ENCODE assay signal across 10 cellular contexts in genomic region chr11:46520971-46521745, GRCh38.
DNase-seq lines count a peak whose midpoint lies in the region; ATAC-seq, FAIRE-seq and TF ChIP-seq lines count a peak whose summit lies in the region.
"Had no signal": no experiment of that assay in that cellular context is flagged by ENCODE, and none has a peak within 500 bp of the region (broad histone marks: within the 10 kb centered on the region; RNA-seq: fewer than 3 reads in every experiment).

No MANE protein-coding gene starts in this region.

- no peak overlapping the region for H2AFZ ChIP-seq in KMS-11 (ENCODE audit: low read depth)
- H2AFZ ChIP-seq in keratinocyte (ENCODE audit: control insufficient read depth, low read length): no peak overlapping the region

- peak overlapping the region in 1 of 5 experiments; percentile 18 for H3K4me3 Mint-ChIP-seq in brain

- DNase-seq in keratinocyte (ENCODE audit: low read depth, low spot score) (no peak), NCI-H524 (lab: John Stamatoyannopoulos, UW) (no peak)
- DNase-seq: activated effector memory CD4-positive, alpha-beta T cell treated with anti-CD3 and anti-CD28 coated beads, Interleukin-2, amount 50 U/mL, for 16 hours had no signal

- H3K27me3 ChIP-seq in BLaER1 treated with 17β-estradiol and CSF1 and Interleukin-3, amounts not matched to agents 10 nM and 100 nM: no peaks in the 10 kb centered on the region
- H3K27me3 ChIP-seq in KMS-11 (ENCODE audit: insufficient read depth, low read depth) (no peaks in the 10 kb centered on the region), keratinocyte (ENCODE audit: control insufficient read depth, extremely low read depth, insufficient read depth, low read length) (no peaks in the 10 kb centered on the region)

- H3K27ac Mint-ChIP-seq in brain: peak overlapping the region in 3 of 5 experiments; percentile 30 to 85 (median 75)

- no peaks in the 10 kb centered on the region for H3K27me3 Mint-ChIP-seq in brain

- TF ChIP-seq CTCF in KMS-11 (conservative IDR thresholded peaks at IDR 0.05; ENCODE audit: low read depth, low read length) (no peak), brain (conservative IDR thresholded peaks at IDR 0.05) (no peak), keratinocyte (optimal IDR thresholded peaks at IDR 0.05 in 1 of 3, IDR thresholded peaks at IDR 0.05 in 1 of 3, conservative IDR thresholded peaks at IDR 0.05 in 1 of 3; ENCODE audit: extremely low read depth in 1 of 3, insufficient read depth in 2 of 3, low read length in 3 of 3) (no peak)

- H3K36me3 ChIP-seq in BLaER1 treated with 17β-estradiol and CSF1 and Interleukin-3, amounts not matched to agents 10 nM and 100 nM: peaks cover 4 to 26% (median 15%) of the 10 kb centered on the region in 11 experiments; a peak in 13 of 22 replicates
- H3K36me3 ChIP-seq in KMS-11 (ENCODE audit: insufficient read depth): no peaks in the 10 kb centered on the region
- H3K36me3 ChIP-seq in keratinocyte (ENCODE audit: control insufficient read depth in 2 of 2, extremely low read depth in 1 of 2, insufficient read depth in 2 of 2, low read length in 2 of 2): no peaks in the 10 kb centered on the region

- H3K79me2 ChIP-seq in KMS-11 (ENCODE audit: insufficient read depth, low read depth) (peaks cover 34% of the 10 kb centered on the region; the same call in 1 of the 2 replicates), keratinocyte (ENCODE audit: control insufficient read depth, insufficient read depth, low read length) (peaks cover 59% of the 10 kb centered on the region)

- H3K4me2 ChIP-seq in BLaER1 treated with 17β-estradiol and CSF1 and Interleukin-3, amounts not matched to agents 10 nM and 100 nM: peak overlapping the region; percentile 25 to 74 (median 63)
- H3K4me2 ChIP-seq in KMS-11: peak overlapping the region; percentile 3; the same call in 1 of the 2 replicates
- peak overlapping the region; percentile 55 for H3K4me2 ChIP-seq in keratinocyte (ENCODE audit: control insufficient read depth, extremely low read depth, insufficient read depth, low read depth, low read length)

- ATAC-seq in GM18498 (IDR thresholded peaks at IDR 0.05; ENCODE audit: unreplicated experiment): no peak
- ATAC-seq in HG02588 (IDR thresholded peaks at IDR 0.05; ENCODE audit: unreplicated experiment): no peak
- no peak for ATAC-seq in HG03442 (IDR thresholded peaks at IDR 0.05; ENCODE audit: unreplicated experiment)

- peaks cover 3% of the 10 kb centered on the region for H3K9me1 ChIP-seq in keratinocyte (ENCODE audit: control insufficient read depth, extremely low read depth, insufficient read depth, low read length)

- peak overlapping the region in 9 of 11 experiments; percentile 5 to 82 (median 57); a peak in 16 of 22 replicates for H3K27ac ChIP-seq in BLaER1 treated with 17β-estradiol and CSF1 and Interleukin-3, amounts not matched to agents 10 nM and 100 nM
- H3K27ac ChIP-seq in KMS-11: peak overlapping the region; percentile 15; the same call in 1 of the 2 replicates
- no peak overlapping the region for H3K27ac ChIP-seq in keratinocyte (ENCODE audit: control insufficient read depth, insufficient read depth, low read length)

- FAIRE-seq in keratinocyte (lab: Jason Lieb, UNC): no peak

- peaks cover 62% of the 10 kb centered on the region for H3K4me1 Mint-ChIP-seq in brain

- H4K20me1 ChIP-seq in BLaER1 treated with 17β-estradiol and CSF1 and Interleukin-3, amounts not matched to agents 10 nM and 100 nM: peaks cover 18 to 74% (median 47%) of the 10 kb centered on the region in 11 experiments; a peak in 20 of 22 replicates
- H4K20me1 ChIP-seq in KMS-11 (ENCODE audit: insufficient read depth): no peaks in the 10 kb centered on the region
- H4K20me1 ChIP-seq in keratinocyte (ENCODE audit: control insufficient read depth, extremely low read depth, insufficient read depth, low read length): peaks cover 15% of the 10 kb centered on the region

- dilution Hi-C loops in keratinocyte (cut with MboI; ENCODE audit: extremely low pct_ligation_motif_present, low sequenced_read_pairs): no loop called here

- peaks cover 28 to 61% (median 45%) of the 10 kb centered on the region in 10 experiments for H3K4me1 ChIP-seq in BLaER1 treated with 17β-estradiol and CSF1 and Interleukin-3, amounts not matched to agents 10 nM and 100 nM
- peaks cover 33% of the 10 kb centered on the region for H3K4me1 ChIP-seq in KMS-11 (ENCODE audit: low read depth, poor library complexity, severe bottlenecking)
- H3K4me1 ChIP-seq in keratinocyte (ENCODE audit: control insufficient read depth, extremely low read depth, insufficient read depth, low read length): peaks cover 20% of the 10 kb centered on the region

- peak overlapping the region in 6 of 11 experiments; percentile 17 to 69 (median 45); a peak in 9 of 22 replicates for H3K9ac ChIP-seq in BLaER1 treated with 17β-estradiol and CSF1 and Interleukin-3, amounts not matched to agents 10 nM and 100 nM
- H3K9ac ChIP-seq in KMS-11 (no peak overlapping the region), keratinocyte (ENCODE audit: control insufficient read depth, extremely low read depth, insufficient read depth, low read length) (no peak overlapping the region)

- peaks cover under 1 to 12% (median 4%) of the 10 kb centered on the region in 11 experiments; a peak in 12 of 22 replicates for H3K9me3 ChIP-seq in BLaER1 treated with 17β-estradiol and CSF1 and Interleukin-3, amounts not matched to agents 10 nM and 100 nM (replicated peaks in 1 of 11)
- no peaks in the 10 kb centered on the region for H3K9me3 ChIP-seq in keratinocyte (ENCODE audit: control insufficient read depth, low read depth, low read length)

- no peak overlapping the region; a peak in 1 of 20 replicates for H3K4me3 ChIP-seq in BLaER1 treated with 17β-estradiol and CSF1 and Interleukin-3, amounts not matched to agents 10 nM and 100 nM
- H3K4me3 ChIP-seq in KMS-11 (IDR thresholded peaks at IDR 0.05; ENCODE audit: insufficient read depth, low read depth, low read length): no peak overlapping the region
- H3K4me3 ChIP-seq in keratinocyte (ENCODE audit: control insufficient read depth in 2 of 3, extremely low read depth in 1 of 3, insufficient read depth in 2 of 3, low read depth in 1 of 3, low read length in 3 of 3): peak overlapping the region in 1 of 3 experiments; percentile 5
- H3K4me3 ChIP-seq: lung had no signal

- peaks cover 4% of the 10 kb centered on the region for H3K36me3 Mint-ChIP-seq in brain

- H3K9me3 Mint-ChIP-seq in brain: peaks cover 0 to 3% (median 0%) of the 10 kb centered on the region in 5 experiments

Comparison
In these comparisons a context has a peak if more than half of its experiments do, and no peak if none do; other contexts are left out.
1. H3K4me2 ChIP-seq: peak in every context shown above with its lines; median percentile 63 in BLaER1 treated with 17β-estradiol and CSF1 and Interleukin-3, amounts not matched to agents 10 nM and 100 nM; 55 in keratinocyte; 3 in KMS-11.
2. H3K9ac ChIP-seq: peak in BLaER1 treated with 17β-estradiol and CSF1 and Interleukin-3, amounts not matched to agents 10 nM and 100 nM (6 of 11); none in KMS-11 (single experiment) and keratinocyte (single experiment).